Comparison of ENCODE assay signal across 1 cellular context in the genomic region with DNA sequence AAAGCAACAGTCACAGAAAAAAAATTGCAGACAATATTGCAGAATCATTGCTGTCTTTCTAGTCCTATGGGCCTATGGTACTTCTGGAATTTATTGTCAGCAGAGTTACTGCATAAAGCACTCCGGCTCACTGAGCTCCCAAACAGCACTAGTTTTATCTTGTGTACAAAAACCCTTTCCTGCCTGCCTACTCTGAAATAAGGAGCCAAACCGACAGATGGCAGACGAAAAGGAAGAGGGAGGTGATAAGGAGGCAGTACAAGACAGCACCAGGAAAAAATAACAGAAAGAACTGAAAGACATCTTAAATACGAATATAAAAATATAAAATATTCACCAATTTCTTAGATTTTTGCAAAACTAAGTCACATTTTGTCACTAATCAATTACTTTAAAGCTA.
TF ChIP-seq lines count a peak whose summit lies in the region.

No MANE protein-coding gene starts in this region.

TF ChIP-seq in H1, 55 proteins besides CTCF, POLR2A, EP300 and RAD21:
- TF ChIP-seq SIX5 (IDR thresholded peaks at IDR 0.05; ENCODE audit: low read depth, low read length): no peak
- TF ChIP-seq SIRT6 (IDR thresholded peaks at IDR 0.05; ENCODE audit: low read length): no peak
- TF ChIP-seq CBX5 (IDR thresholded peaks at IDR 0.05; ENCODE audit: low read depth, low read length): no peak
- no peak for TF ChIP-seq HDAC2 (IDR thresholded peaks at IDR 0.05; ENCODE audit: borderline replicate concordance in 1 of 2, low read depth in 2 of 2, low read length in 2 of 2)
- no peak for TF ChIP-seq CHD2 (IDR thresholded peaks at IDR 0.05; ENCODE audit: low read length)
- TF ChIP-seq NANOG (IDR thresholded peaks at IDR 0.05; ENCODE audit: insufficient read depth, low read depth, low read length, poor library complexity, severe bottlenecking): no peak
- TF ChIP-seq BACH1 (IDR thresholded peaks at IDR 0.05; ENCODE audit: low read length): no peak
- no peak for TF ChIP-seq EGR1 (IDR thresholded peaks at IDR 0.05; ENCODE audit: borderline replicate concordance, low read depth, low read length)
- no peak for TF ChIP-seq SP1 (IDR thresholded peaks at IDR 0.05; ENCODE audit: low read depth, low read length)
- no peak for TF ChIP-seq SUZ12 (IDR thresholded peaks at IDR 0.05; ENCODE audit: low read length)
- no peak for TF ChIP-seq FOSL1 (IDR thresholded peaks at IDR 0.05; ENCODE audit: insufficient read depth, low read depth, low read length)
- TF ChIP-seq SIN3A (conservative IDR thresholded peaks at IDR 0.05 in 1 of 2, IDR thresholded peaks at IDR 0.05 in 1 of 2; ENCODE audit: low read depth in 1 of 2, low read length in 2 of 2): no peak
- TF ChIP-seq SP4 (IDR thresholded peaks at IDR 0.05; ENCODE audit: low read length): no peak
- TF ChIP-seq CHD1 (IDR thresholded peaks at IDR 0.05; ENCODE audit: low read depth, low read length): no peak
- TF ChIP-seq NRF1 (IDR thresholded peaks at IDR 0.05; ENCODE audit: low read depth, low read length): no peak
TF ChIP-seq in H1: peak in this region for 0.
